Comparison of ENCODE assay signal across 19 cellular contexts in the genomic region with DNA sequence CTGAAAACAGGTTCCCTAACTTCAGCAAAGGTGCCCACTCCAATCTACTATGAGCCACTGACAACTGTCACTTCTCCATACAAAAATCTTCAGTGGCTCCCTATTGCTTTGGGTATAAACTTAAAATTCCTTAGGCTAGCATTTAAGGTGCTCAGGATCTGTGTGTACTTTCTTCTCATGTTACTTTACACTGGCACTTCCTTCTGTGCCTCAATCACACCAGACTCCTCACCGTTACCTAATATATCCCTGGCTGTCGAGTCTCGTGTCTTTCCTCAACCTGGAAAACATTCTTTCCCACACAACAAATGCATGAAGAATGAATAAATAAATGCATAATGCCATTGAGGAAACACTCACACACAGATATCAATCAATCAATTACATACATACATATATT.
"Had no signal": no experiment of that assay in that cellular context is flagged by ENCODE, and none has a peak within 500 bp of the region (broad histone marks: within the 10 kb centered on the region; RNA-seq: fewer than 3 reads in every experiment).

No MANE protein-coding gene starts in this region.

- H3K9me2 ChIP-seq: SK-N-SH had no signal

- DNase-seq: KBM-7, MG63, NCI-H1092, NCI-H1105 treated with DMSO at 0.1 percent for 48 hours, NCI-H1417 treated with DMSO at 0.1 percent for 48 hours, NCI-H187, NCI-H2029, NCI-H2081 treated with DMSO at 0.1 percent for 48 hours, NCI-H2227 treated with DMSO at 0.1 percent for 48 hours, NCI-H524, NCI-H526 treated with DMSO at 0.1 percent for 48 hours, NCI-H774, PC-3, SHP77, SK-N-SH, SW 1271 had no signal

- H3K4me2 ChIP-seq: SK-N-SH had no signal

- H3K27me3 ChIP-seq: MG63 had no signal

- H3K4me3 ChIP-seq: MG63 had no signal

- H3K9me3 ChIP-seq: MG63, SK-N-SH had no signal

- H3K36me3 ChIP-seq: MG63 had no signal

- H3K9ac ChIP-seq: SK-N-SH had no signal

- ATAC-seq: Panc1, PC-3 had no signal

- H3K27ac ChIP-seq: HL-60, RWPE1 had no signal
